ENCODE assay signal across 27 cellular contexts in genomic region chr14:54498579-54498978, GRCh38. TPM values are rescaled to one million over a fixed set of nuclear protein-coding genes. Genes with fewer than 3 reads are reported as not detected.
DNase-seq lines count a peak whose midpoint lies in the region; ATAC-seq and TF ChIP-seq lines count a peak whose summit lies in the region.
"Had no signal": no experiment of that assay in that cellular context is flagged by ENCODE, and none has a peak within 500 bp of the region (broad histone marks: within the 10 kb centered on the region; RNA-seq: fewer than 3 reads in every experiment).

No MANE protein-coding gene starts in this region.

- no peaks in the 10 kb centered on the region for H3K4me1 ChIP-seq in HEK293 (ENCODE audit: control insufficient read depth, insufficient read depth, low read length)
- H3K4me1 ChIP-seq in spleen: peaks cover 0 to 21% (median 2%) of the 10 kb centered on the region in 6 donors

- H3K36me3 Mint-ChIP-seq in T-helper 17 cell (ENCODE audit: low read depth) (peaks cover 8% of the 10 kb centered on the region), nephron progenitor cell (ENCODE audit: low read depth) (no peaks in the 10 kb centered on the region)

- no peaks in the 10 kb centered on the region for H3K9me3 Mint-ChIP-seq in nephron progenitor cell
- H3K9me3 Mint-ChIP-seq: CD4-positive, alpha-beta T cell; H9; HFFc6 had no signal

- intact Hi-C loops in left cardiac atrium (cut with DNase I) (no loop called here), spleen (cut with DNase I; ENCODE audit: low total_unique reads) (no loop called here)

- TF ChIP-seq POLR2A in spleen (IDR thresholded peaks at IDR 0.05): no peak

- H3K27me3 Mint-ChIP-seq in T-helper 17 cell (peaks cover 38% of the 10 kb centered on the region), nephron progenitor cell (ENCODE audit: low read depth, poor library complexity) (peaks cover 7% of the 10 kb centered on the region)

- no peak for TF ChIP-seq CTCF in HEK293 (tag by site-specific recombination; IDR thresholded peaks at IDR 0.05)
- TF ChIP-seq CTCF in nephron progenitor cell (IDR thresholded peaks at IDR 0.05): no peak
- TF ChIP-seq CTCF in spleen (IDR thresholded peaks at IDR 0.05 in 8 of 11, conservative IDR thresholded peaks at IDR 0.05 in 3 of 11): no peak

- H3K27me3 ChIP-seq in spleen (replicated peaks in 1 of 7): no peaks in the 10 kb centered on the region
- H3K27me3 ChIP-seq: BLaER1 treated with 17β-estradiol and CSF1 and Interleukin-3, amounts not matched to agents 10 nM and 100 nM had no signal

- DNase-seq in T-helper 17 cell (no peak), left cardiac atrium (no peak), nephron progenitor cell (no peak), spleen (no peak), NCI-H774 (lab: John Stamatoyannopoulos, UW) (no peak), cortex of kidney (lab: John Stamatoyannopoulos, UW) (no peak)
- DNase-seq: AML-193; CD4-positive, alpha-beta T cell; H9; HFFc6; IMR-90; NCI-H1092; NCI-H1436; NCI-H187; NCI-H2081 treated with DMSO at 0.1 percent for 48 hours; NCI-H2171; NCI-H226; NCI-H510A; SIG-M5 had no signal

- POLR2A ChIA-PET in HEK293 (lab: Yijun Ruan, JAX): interaction anchor here (0.7 kb wide), 1 partner anchor 448 kb away, joined by 3 read pairs; no protein-coding TSS in a partner anchor

- no peaks in the 10 kb centered on the region for H3K36me3 ChIP-seq in HEK293 (ENCODE audit: control insufficient read depth in 2 of 2, insufficient read depth in 1 of 2, low read length in 2 of 2)
- no peaks in the 10 kb centered on the region for H3K36me3 ChIP-seq in spleen
- H3K36me3 ChIP-seq: BLaER1 treated with 17β-estradiol and CSF1 and Interleukin-3, amounts not matched to agents 10 nM and 100 nM had no signal

- H3K9me3 ChIP-seq in HEK293 (ENCODE audit: control insufficient read depth, insufficient read depth, low read depth, low read length) (no peaks in the 10 kb centered on the region), T-helper 17 cell (ENCODE audit: control insufficient read depth, low read length, poor library complexity, severe bottlenecking) (no peaks in the 10 kb centered on the region), spleen (no peaks in the 10 kb centered on the region)
- H3K9me3 ChIP-seq: A549; BLaER1 treated with 17β-estradiol and CSF1 and Interleukin-3, amounts not matched to agents 10 nM and 100 nM had no signal

- ATAC-seq in T-helper 17 cell (no peak), left cardiac atrium (peak; percentile 11 to 34), esophagus mucosa (no peak)
- ATAC-seq: A549, Panc1 had no signal

- H3K27ac ChIP-seq in HEK293 (ENCODE audit: extremely low read depth, low read depth, low read length): no peak overlapping the region
- H3K27ac ChIP-seq in spleen: no peak overlapping the region
- H3K27ac ChIP-seq: A549; BLaER1 treated with 17β-estradiol and CSF1 and Interleukin-3, amounts not matched to agents 10 nM and 100 nM; KMS-11; RWPE1; SK-N-MC had no signal

- peaks cover 2% of the 10 kb centered on the region for H3K4me1 Mint-ChIP-seq in T-helper 17 cell
- peaks cover 21% of the 10 kb centered on the region for H3K4me1 Mint-ChIP-seq in nephron progenitor cell

- no peak overlapping the region for H3K4me3 Mint-ChIP-seq in T-helper 17 cell
- H3K4me3 Mint-ChIP-seq in nephron progenitor cell: no peak overlapping the region
- H3K4me3 Mint-ChIP-seq: CD4-positive, alpha-beta T cell; H9; HFFc6 had no signal

- no peak overlapping the region for H3K4me3 ChIP-seq in HEK293 (ENCODE audit: low read depth, low read length)
- no peak overlapping the region for H3K4me3 ChIP-seq in spleen
- H3K4me3 ChIP-seq: A549; BLaER1 treated with 17β-estradiol and CSF1 and Interleukin-3, amounts not matched to agents 10 nM and 100 nM; SK-N-MC had no signal

- CTCF ChIA-PET in HEK293 (lab: Yijun Ruan, JAX): no interaction called here

- 72 to 88% (median 82%) methylated on average over 7 of the region's 7 CpGs for WGBS in spleen, 5 donors

- peak overlapping the region; percentile 66 for H3K27ac Mint-ChIP-seq in T-helper 17 cell
- peak overlapping the region; percentile 27 for H3K27ac Mint-ChIP-seq in nephron progenitor cell
- H3K27ac Mint-ChIP-seq: CD4-positive, alpha-beta T cell; H9; HFFc6 had no signal

TF ChIP-seq in HEK293, 187 proteins besides CTCF, POLR2A, EP300 and RAD21:
- TF ChIP-seq ZNF433 (tag by site-specific recombination; IDR thresholded peaks at IDR 0.05; ENCODE audit: low read depth) (no peak), ZNF335 (tag by site-specific recombination; conservative IDR thresholded peaks at IDR 0.05) (0 out of 2 replicates have a peak, but pooled peaks have one; percentile 26)

RNA-seq across cellular contexts. Expression of gene GMFB, which starts 9.8 kb away (rescaled TPM):
- 10 to 100 TPM; 25.4 to 42.5 TPM for total RNA-seq in T-helper 17 cell
- 10 to 100 TPM; 31.3 to 32.7 TPM for total RNA-seq in left cardiac atrium
- total RNA-seq in spleen: 10 to 100 TPM; 33.0 to 54.6 (median 37.9) TPM
- polyA plus RNA-seq in spleen: 10 to 100 TPM; 10.3 to 16.8 (median 15.2) TPM
- 25.3 TPM for total RNA-seq in esophagus mucosa

RNA-seq across cellular contexts. Expression of gene CGRRF1, which starts 11.1 kb away (rescaled TPM):
- total RNA-seq in T-helper 17 cell (10 to 100 TPM; 28.3 to 35.8 TPM), left cardiac atrium (10 to 100 TPM; 20.1 to 29.8 TPM), spleen (10 to 100 TPM; 11.3 to 19.4 (median 16.3) TPM), esophagus mucosa (9.2 TPM)
- polyA plus RNA-seq in spleen: 10 to 100 TPM; 13.3 to 19.8 (median 19.5) TPM

RNA-seq across cellular contexts. Expression of gene CNIH1, which starts 57.4 kb away (rescaled TPM):
- total RNA-seq in T-helper 17 cell: 10 to 100 TPM; 46.8 to 48.3 TPM
- total RNA-seq in left cardiac atrium: 10 to 100 TPM; 89.5 to 93.4 TPM
- total RNA-seq in spleen: 100 to 1,000 TPM in 1 of 7 donors, 10 to 100 TPM in 6; 40.7 to 105 (median 48.1) TPM
- 10 to 100 TPM; 35.0 to 65.8 (median 43.7) TPM for polyA plus RNA-seq in spleen
- 98.0 TPM for total RNA-seq in esophagus mucosa

Comparison
In these comparisons a context has a peak if more than half of its experiments do, and no peak if none do; other contexts are left out.
1. ATAC-seq: peak in left cardiac atrium (2 of 2); none in T-helper 17 cell (single experiment) and esophagus mucosa (single experiment).